27 cellular contexts compared by ENCODE assay signal in the genomic region with DNA sequence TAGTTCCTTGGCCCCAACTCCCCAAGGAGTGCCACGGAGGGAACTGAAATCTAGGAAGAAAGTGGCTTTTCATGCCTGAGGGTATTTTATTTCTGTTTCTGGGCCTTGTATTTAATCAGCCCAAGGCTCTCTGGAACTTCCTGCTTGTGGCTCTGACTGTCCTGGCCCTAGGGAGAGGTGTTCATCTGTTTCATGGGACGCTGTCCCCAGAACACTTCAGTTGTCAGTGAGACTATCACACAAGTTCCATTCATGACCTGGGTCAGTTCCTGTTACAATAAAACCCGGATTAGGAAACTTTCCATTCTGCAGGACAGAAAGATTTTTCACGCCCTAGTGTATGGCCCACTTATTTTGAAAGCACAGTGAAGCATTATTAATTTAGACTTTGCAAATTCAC. TPM values are rescaled to one million over a fixed set of nuclear protein-coding genes. Genes with fewer than 3 reads are reported as not detected.
DNase-seq lines count a peak whose midpoint lies in the region; ATAC-seq, FAIRE-seq and TF ChIP-seq lines count a peak whose summit lies in the region.
"Had no signal": no experiment of that assay in that cellular context is flagged by ENCODE, and none has a peak within 500 bp of the region (broad histone marks: within the 10 kb centered on the region; RNA-seq: fewer than 3 reads in every experiment).

No MANE protein-coding gene starts in this region.

- H3K27me3 ChIP-seq in right cardiac atrium (ENCODE audit: control insufficient read depth, insufficient read depth) (no peaks in the 10 kb centered on the region), skeletal muscle tissue (ENCODE audit: control insufficient read depth in 3 of 3, insufficient read depth in 3 of 3, low read length in 3 of 3) (peaks cover 0 to 21% (median 14%) of the 10 kb centered on the region in 3 donors), PC-3 (ENCODE audit: low read length) (no peaks in the 10 kb centered on the region)
- H3K27me3 ChIP-seq in CD8-positive, alpha-beta memory T cell (ENCODE audit: insufficient read depth, low read length, poor library complexity, severe bottlenecking) = no peaks in the 10 kb centered on the region
- H3K27me3 ChIP-seq: ovary, SJSA1 had no signal

- ATAC-seq in right cardiac atrium (peak; percentile 5 to 53), left ventricle myocardium superior (no peak), PC-3 (no peak), GM18519 (IDR thresholded peaks at IDR 0.05; ENCODE audit: low FRiP score, unreplicated experiment) (no peak)
- ATAC-seq: left colon had no signal

- peak overlapping the region; percentile 15 for H3K27ac ChIP-seq in right cardiac atrium (ENCODE audit: low read length)
- peak overlapping the region in 1 of 2 donors; percentile 52 for H3K27ac ChIP-seq in kidney (ENCODE audit: low read depth in 2 of 2, low read length in 2 of 2)
- H3K27ac ChIP-seq in skeletal muscle tissue (ENCODE audit: low read depth, low read length) = peak overlapping the region; percentile 19
- no peak overlapping the region for H3K27ac ChIP-seq in PC-3 (ENCODE audit: low read length)
- no peak overlapping the region for H3K27ac ChIP-seq in CD8-positive, alpha-beta memory T cell (ENCODE audit: low read depth, low read length)
- H3K27ac ChIP-seq: KMS-11, ovary, SJSA1 had no signal

- DNase-seq in right cardiac atrium = no peak
- DNase-seq in left ventricle myocardium superior = no peak
- peak; percentile 19 for DNase-seq in kidney
- DNase-seq in PC-3 = no peak
- no peak for DNase-seq in CD8-positive, alpha-beta memory T cell
- DNase-seq in hippocampal formation (lab: John Stamatoyannopoulos, UW) = no peak
- DNase-seq: activated CD4-positive, alpha-beta T cell treated with anti-CD3 and anti-CD28 coated beads for 4 hours; activated CD8-positive, alpha-beta memory T cell treated with anti-CD3 and anti-CD28 coated beads for 24 hours; activated gamma-delta T cell treated with Interleukin-2 at 50 U/mL for 16 hours; activated T-cell treated with anti-CD3 and anti-CD28 coated beads, Interleukin-2, amount 50 U/mL, for 1 hour; Calu3; dermis blood vessel endothelial cell; left colon; midbrain; MV-4-11; NCI-H1694; NCI-H2171; NCI-H524; nephron progenitor cell; NK-92 treated with Interleukin-12 subunit alpha and Interleukin-12 subunit beta, amount 100 ng/mL, for 24 hours; ovary had no signal

- no peak overlapping the region for H3K4me3 Mint-ChIP-seq in CD8-positive, alpha-beta memory T cell
- H3K4me3 Mint-ChIP-seq: nephron progenitor cell; stimulated activated naive CD8-positive, alpha-beta T cell treated with anti-CD3 and anti-CD28 coated beads, Interleukin-15, Interleukin-2, amounts not matched to agents 100 ng/mL and 50 ng/mL, for 24 hours had no signal

- no TSS peak for BruUV-seq in PC-3 (replicated peaks; lab: Mats Ljungman, UMichigan)

- H3K27me3 Mint-ChIP-seq in CD8-positive, alpha-beta memory T cell = no peaks in the 10 kb centered on the region
- H3K27me3 Mint-ChIP-seq: stimulated activated naive CD8-positive, alpha-beta T cell treated with anti-CD3 and anti-CD28 coated beads, Interleukin-15, Interleukin-2, amounts not matched to agents 100 ng/mL and 50 ng/mL, for 24 hours had no signal

- H3K9me2 ChIP-seq in PC-3 (replicated peaks; ENCODE audit: low read length) = no peaks in the 10 kb centered on the region

- no peak overlapping the region for H2AFZ ChIP-seq in PC-3 (ENCODE audit: low read length)

- H3K4me3 ChIP-seq in right cardiac atrium (ENCODE audit: low read length) (no peak overlapping the region), kidney (ENCODE audit: low read length in 2 of 2) (no peak overlapping the region), skeletal muscle tissue (ENCODE audit: low read length in 3 of 3) (no peak overlapping the region), PC-3 (ENCODE audit: low read length) (no peak overlapping the region)
- H3K4me3 ChIP-seq in CD8-positive, alpha-beta memory T cell (ENCODE audit: low read length) = no peak overlapping the region
- H3K4me3 ChIP-seq: ovary, SJSA1 had no signal

- H3K4me1 ChIP-seq in right cardiac atrium (ENCODE audit: control insufficient read depth, insufficient read depth, low read length) = peaks cover 13% of the 10 kb centered on the region
- H3K4me1 ChIP-seq in kidney (ENCODE audit: control insufficient read depth in 1 of 2, insufficient read depth in 1 of 2, low read depth in 1 of 2, low read length in 2 of 2) = peaks cover 12 to 18% of the 10 kb centered on the region in 2 donors
- H3K4me1 ChIP-seq in skeletal muscle tissue (ENCODE audit: control insufficient read depth in 3 of 3, insufficient read depth in 3 of 3, low read length in 3 of 3) = peaks cover 17 to 38% (median 22%) of the 10 kb centered on the region in 3 donors
- no peaks in the 10 kb centered on the region for H3K4me1 ChIP-seq in PC-3 (ENCODE audit: insufficient read depth, low read length)
- H3K4me1 ChIP-seq in CD8-positive, alpha-beta memory T cell (ENCODE audit: insufficient read depth, low read length) = peaks cover 30% of the 10 kb centered on the region
- H3K4me1 ChIP-seq: SJSA1 had no signal

- intact Hi-C loops in right cardiac atrium (cut with DNase I) = no loop called here
- intact Hi-C loops in left ventricle myocardium superior (cut with micrococcal nuclease) = no loop called here
- intact Hi-C loops in kidney (cut with DNase I) = no loop called here
- intact Hi-C loops in PC-3 (cut with micrococcal nuclease) = no loop called here

- H3K4me1 Mint-ChIP-seq in CD8-positive, alpha-beta memory T cell = peaks cover 38 to 62% (median 50%) of the 10 kb centered on the region in 3 donors

- H3K36me3 Mint-ChIP-seq in CD8-positive, alpha-beta memory T cell = peaks cover 0 to 5% (median 0%) of the 10 kb centered on the region in 3 donors

- no peaks in the 10 kb centered on the region for H3K9me3 Mint-ChIP-seq in CD8-positive, alpha-beta memory T cell
- H3K9me3 Mint-ChIP-seq: nephron progenitor cell; stimulated activated naive CD8-positive, alpha-beta T cell treated with anti-CD3 and anti-CD28 coated beads, Interleukin-15, Interleukin-2, amounts not matched to agents 100 ng/mL and 50 ng/mL, for 24 hours had no signal

- no peak for FAIRE-seq in kidney (lab: Jason Lieb, UNC)
- FAIRE-seq: H1 had no signal

- WGBS in right cardiac atrium = 38% methylated on average over 4 of the region's 4 CpGs

- H4K20me1 ChIP-seq in PC-3 (ENCODE audit: low read length) = no peaks in the 10 kb centered on the region

- no peak overlapping the region for H3K9ac ChIP-seq in kidney (ENCODE audit: low read length in 2 of 2)
- no peak overlapping the region for H3K9ac ChIP-seq in skeletal muscle tissue (ENCODE audit: low read depth in 1 of 3, low read length in 3 of 3)
- H3K9ac ChIP-seq in PC-3 (ENCODE audit: low read length) = no peak overlapping the region
- H3K9ac ChIP-seq: KMS-11 had no signal

- H3K79me2 ChIP-seq in PC-3 (ENCODE audit: low read length) = no peaks in the 10 kb centered on the region

- POLR2A ChIA-PET in PC-3 (lab: Charles Lee; ENCODE audit: unreplicated experiment) = no interaction called here
- POLR2A ChIA-PET in CD8-positive, alpha-beta memory T cell (lab: Charles Lee) = no interaction called here

- TF ChIP-seq CTCF in kidney (IDR thresholded peaks at IDR 0.05; ENCODE audit: borderline replicate concordance, extremely low read depth, insufficient read depth) (no peak), PC-3 (conservative IDR thresholded peaks at IDR 0.05; ENCODE audit: low read depth, low read length) (no peak)

- H3K36me3 ChIP-seq in kidney (ENCODE audit: control insufficient read depth in 1 of 2, insufficient read depth in 2 of 2, low read length in 2 of 2) = peaks cover 0 to 13% of the 10 kb centered on the region in 2 donors
- H3K36me3 ChIP-seq in skeletal muscle tissue (ENCODE audit: control insufficient read depth in 3 of 3, insufficient read depth in 3 of 3, low read length in 3 of 3) = no peaks in the 10 kb centered on the region
- no peaks in the 10 kb centered on the region for H3K36me3 ChIP-seq in PC-3 (ENCODE audit: low read depth, low read length)
- H3K36me3 ChIP-seq in CD8-positive, alpha-beta memory T cell (ENCODE audit: insufficient read depth, low read length) = no peaks in the 10 kb centered on the region
- H3K36me3 ChIP-seq: ovary, SJSA1 had no signal

- H3F3A ChIP-seq in PC-3 (ENCODE audit: low read length, unreplicated experiment) = no peaks in the 10 kb centered on the region

- H3K27ac Mint-ChIP-seq in CD8-positive, alpha-beta memory T cell = peak overlapping the region in 3 of 8 donors; percentile 50 to 80 (median 69)
- H3K27ac Mint-ChIP-seq: nephron progenitor cell; stimulated activated naive CD8-positive, alpha-beta T cell treated with anti-CD3 and anti-CD28 coated beads, Interleukin-15, Interleukin-2, amounts not matched to agents 100 ng/mL and 50 ng/mL, for 24 hours had no signal

- CTCF ChIA-PET in PC-3 (lab: Charles Lee) = no interaction called here
- CTCF ChIA-PET in CD8-positive, alpha-beta memory T cell (lab: Charles Lee) = interaction anchor here (1.2 kb wide), 1 partner anchor 11 kb away, joined by 4 read pairs; no protein-coding TSS in a partner anchor

- no peak overlapping the region for H3K4me2 ChIP-seq in PC-3 (ENCODE audit: low read length)
- H3K4me2 ChIP-seq: KMS-11 had no signal

- H3K9me3 ChIP-seq in right cardiac atrium (ENCODE audit: control insufficient read depth, low read length) (no peaks in the 10 kb centered on the region), kidney (ENCODE audit: control insufficient read depth in 1 of 2, low read length in 2 of 2) (no peaks in the 10 kb centered on the region), skeletal muscle tissue (ENCODE audit: control insufficient read depth in 3 of 3, low read length in 3 of 3) (no peaks in the 10 kb centered on the region), PC-3 (ENCODE audit: low read length) (no peaks in the 10 kb centered on the region)
- no peaks in the 10 kb centered on the region for H3K9me3 ChIP-seq in CD8-positive, alpha-beta memory T cell (ENCODE audit: low read length)
- H3K9me3 ChIP-seq: ovary, SJSA1 had no signal

RNA-seq across cellular contexts. Expression of gene TC2N, which starts 18.5 kb away (rescaled TPM):
- total RNA-seq in right cardiac atrium = 10 to 100 TPM in 3 of 4 donors, 1 to 10 TPM in 1; 8.6 to 17.4 (median 15.0) TPM
- polyA plus RNA-seq in right cardiac atrium = 7.1 TPM
- 9.2 TPM for total RNA-seq in left ventricle myocardium superior
- 39.7 TPM for total RNA-seq in kidney
- polyA plus RNA-seq in kidney (ENCODE audit: insufficient read depth, low read depth, low replicate concordance) = 5.8 TPM
- total RNA-seq in skeletal muscle tissue = 5.7 TPM
- 3.7 and 6.2 TPM in 2 replicates for total RNA-seq in PC-3 (2014; rRNA removed)
- 10 to 100 TPM; 43.1 to 45.2 TPM for total RNA-seq in CD8-positive, alpha-beta memory T cell
- polyA plus RNA-seq in CD8-positive, alpha-beta memory T cell = 228 TPM

Comparison
In these comparisons a context has a peak if more than half of its experiments do, and no peak if none do; other contexts are left out.
1. ATAC-seq: peak in right cardiac atrium (2 of 2); none in left ventricle myocardium superior (single experiment), PC-3 (single experiment) and GM18519 (single experiment).
2. H3K27ac ChIP-seq: peak in right cardiac atrium (single experiment) and skeletal muscle tissue (single experiment); none in PC-3 (single experiment) and CD8-positive, alpha-beta memory T cell (single experiment).